Comparison of ENCODE assay signal across 1 cellular context in the genomic region with DNA sequence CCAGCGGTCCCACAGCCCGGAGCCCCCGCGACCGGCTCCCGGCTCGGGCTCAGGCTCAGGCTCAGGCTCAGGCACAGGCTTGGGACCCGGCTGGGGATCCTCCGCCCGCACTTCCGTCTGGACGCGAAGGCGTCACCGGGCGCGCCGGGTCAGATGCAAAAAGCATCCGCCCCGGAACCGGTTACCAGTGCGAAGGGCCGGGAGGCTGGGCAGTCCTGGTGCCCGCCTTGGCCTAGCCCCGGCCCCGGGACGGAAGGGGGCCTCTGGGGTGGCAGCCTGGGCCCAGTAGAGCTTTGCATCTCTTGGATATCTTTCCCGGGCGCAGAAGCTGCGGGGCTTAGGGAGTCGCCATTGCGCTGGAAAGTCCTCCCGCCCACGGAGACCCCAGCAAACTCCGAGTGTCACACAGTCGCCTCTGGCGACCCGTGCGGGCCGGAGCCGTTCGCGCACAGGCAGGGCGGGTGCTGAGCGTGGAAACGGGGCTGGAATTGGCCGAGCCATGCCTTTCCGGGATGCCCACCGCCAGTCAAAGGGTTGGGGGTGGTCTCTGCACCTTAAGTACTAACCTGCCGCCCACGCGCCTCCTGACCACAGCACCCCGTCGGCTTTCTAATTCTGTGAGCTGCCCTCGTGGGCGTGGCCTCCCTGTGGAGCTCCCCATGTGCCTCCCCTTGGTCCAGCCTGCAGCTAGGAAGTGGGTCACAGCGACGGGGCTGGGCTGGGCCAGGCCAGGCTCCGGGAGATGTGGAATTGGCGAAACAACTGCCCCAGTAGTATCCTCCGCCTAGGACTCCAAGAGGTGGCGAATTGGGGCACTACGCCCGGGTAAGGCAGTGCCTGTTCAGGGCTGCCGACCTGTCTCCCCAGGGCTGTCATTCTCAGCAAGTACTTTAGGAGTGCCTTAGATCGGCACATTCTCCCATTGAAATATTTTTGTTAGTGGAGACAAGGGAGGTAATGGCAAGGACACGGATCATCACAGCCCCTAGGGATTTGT.
A peak's percentile ranks its signal among the peaks of the same experiment; 100 is the strongest.
TF ChIP-seq lines count a peak whose summit lies in the region.

A gene (minus strand): TSS at position 119 of the 997 bp plus-strand sequence. CDS start 129 bp downstream, outside the sequence.

TF ChIP-seq in HepG2, 621 proteins besides CTCF, POLR2A, EP300 and RAD21 (continued from another document and continues in another):
- TF ChIP-seq, protein P1, sequence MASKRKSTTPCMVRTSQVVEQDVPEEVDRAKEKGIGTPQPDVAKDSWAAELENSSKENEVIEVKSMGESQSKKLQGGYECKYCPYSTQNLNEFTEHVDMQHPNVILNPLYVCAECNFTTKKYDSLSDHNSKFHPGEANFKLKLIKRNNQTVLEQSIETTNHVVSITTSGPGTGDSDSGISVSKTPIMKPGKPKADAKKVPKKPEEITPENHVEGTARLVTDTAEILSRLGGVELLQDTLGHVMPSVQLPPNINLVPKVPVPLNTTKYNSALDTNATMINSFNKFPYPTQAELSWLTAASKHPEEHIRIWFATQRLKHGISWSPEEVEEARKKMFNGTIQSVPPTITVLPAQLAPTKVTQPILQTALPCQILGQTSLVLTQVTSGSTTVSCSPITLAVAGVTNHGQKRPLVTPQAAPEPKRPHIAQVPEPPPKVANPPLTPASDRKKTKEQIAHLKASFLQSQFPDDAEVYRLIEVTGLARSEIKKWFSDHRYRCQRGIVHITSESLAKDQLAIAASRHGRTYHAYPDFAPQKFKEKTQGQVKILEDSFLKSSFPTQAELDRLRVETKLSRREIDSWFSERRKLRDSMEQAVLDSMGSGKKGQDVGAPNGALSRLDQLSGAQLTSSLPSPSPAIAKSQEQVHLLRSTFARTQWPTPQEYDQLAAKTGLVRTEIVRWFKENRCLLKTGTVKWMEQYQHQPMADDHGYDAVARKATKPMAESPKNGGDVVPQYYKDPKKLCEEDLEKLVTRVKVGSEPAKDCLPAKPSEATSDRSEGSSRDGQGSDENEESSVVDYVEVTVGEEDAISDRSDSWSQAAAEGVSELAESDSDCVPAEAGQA (IDR thresholded peaks at IDR 0.05; ENCODE audit: low read depth): 0 out of 2 replicates have a peak, but pooled peaks have one; percentile 47
- TF ChIP-seq, protein P1 (CRISPR knock-in tag; IDR thresholded peaks at IDR 0.05; ENCODE audit: borderline replicate concordance): no peak
- TF ChIP-seq, protein P2, sequence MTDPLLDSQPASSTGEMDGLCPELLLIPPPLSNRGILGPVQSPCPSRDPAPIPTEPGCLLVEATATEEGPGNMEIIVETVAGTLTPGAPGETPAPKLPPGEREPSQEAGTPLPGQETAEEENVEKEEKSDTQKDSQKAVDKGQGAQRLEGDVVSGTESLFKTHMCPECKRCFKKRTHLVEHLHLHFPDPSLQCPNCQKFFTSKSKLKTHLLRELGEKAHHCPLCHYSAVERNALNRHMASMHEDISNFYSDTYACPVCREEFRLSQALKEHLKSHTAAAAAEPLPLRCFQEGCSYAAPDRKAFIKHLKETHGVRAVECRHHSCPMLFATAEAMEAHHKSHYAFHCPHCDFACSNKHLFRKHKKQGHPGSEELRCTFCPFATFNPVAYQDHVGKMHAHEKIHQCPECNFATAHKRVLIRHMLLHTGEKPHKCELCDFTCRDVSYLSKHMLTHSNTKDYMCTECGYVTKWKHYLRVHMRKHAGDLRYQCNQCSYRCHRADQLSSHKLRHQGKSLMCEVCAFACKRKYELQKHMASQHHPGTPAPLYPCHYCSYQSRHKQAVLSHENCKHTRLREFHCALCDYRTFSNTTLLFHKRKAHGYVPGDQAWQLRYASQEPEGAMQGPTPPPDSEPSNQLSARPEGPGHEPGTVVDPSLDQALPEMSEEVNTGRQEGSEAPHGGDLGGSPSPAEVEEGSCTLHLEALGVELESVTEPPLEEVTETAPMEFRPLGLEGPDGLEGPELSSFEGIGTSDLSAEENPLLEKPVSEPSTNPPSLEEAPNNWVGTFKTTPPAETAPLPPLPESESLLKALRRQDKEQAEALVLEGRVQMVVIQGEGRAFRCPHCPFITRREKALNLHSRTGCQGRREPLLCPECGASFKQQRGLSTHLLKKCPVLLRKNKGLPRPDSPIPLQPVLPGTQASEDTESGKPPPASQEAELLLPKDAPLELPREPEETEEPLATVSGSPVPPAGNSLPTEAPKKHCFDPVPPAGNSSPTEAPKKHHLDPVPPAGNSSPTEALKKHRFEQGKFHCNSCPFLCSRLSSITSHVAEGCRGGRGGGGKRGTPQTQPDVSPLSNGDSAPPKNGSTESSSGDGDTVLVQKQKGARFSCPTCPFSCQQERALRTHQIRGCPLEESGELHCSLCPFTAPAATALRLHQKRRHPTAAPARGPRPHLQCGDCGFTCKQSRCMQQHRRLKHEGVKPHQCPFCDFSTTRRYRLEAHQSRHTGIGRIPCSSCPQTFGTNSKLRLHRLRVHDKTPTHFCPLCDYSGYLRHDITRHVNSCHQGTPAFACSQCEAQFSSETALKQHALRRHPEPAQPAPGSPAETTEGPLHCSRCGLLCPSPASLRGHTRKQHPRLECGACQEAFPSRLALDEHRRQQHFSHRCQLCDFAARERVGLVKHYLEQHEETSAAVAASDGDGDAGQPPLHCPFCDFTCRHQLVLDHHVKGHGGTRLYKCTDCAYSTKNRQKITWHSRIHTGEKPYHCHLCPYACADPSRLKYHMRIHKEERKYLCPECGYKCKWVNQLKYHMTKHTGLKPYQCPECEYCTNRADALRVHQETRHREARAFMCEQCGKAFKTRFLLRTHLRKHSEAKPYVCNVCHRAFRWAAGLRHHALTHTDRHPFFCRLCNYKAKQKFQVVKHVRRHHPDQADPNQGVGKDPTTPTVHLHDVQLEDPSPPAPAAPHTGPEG (CRISPR knock-in tag; IDR thresholded peaks at IDR 0.05): peak; percentile 77; the same call in 1 of the 2 replicates
- TF ChIP-seq ELF4 (CRISPR knock-in tag; IDR thresholded peaks at IDR 0.05; ENCODE audit: borderline replicate concordance) (peak; percentile 62; the same call in 1 of the 2 replicates), ZFP1 (CRISPR knock-in tag; IDR thresholded peaks at IDR 0.05) (no peak), FOXC1 (CRISPR knock-in tag; IDR thresholded peaks at IDR 0.05; ENCODE audit: borderline replicate concordance) (peak; percentile 83; the same call in 1 of the 2 replicates), ASH2L (IDR thresholded peaks at IDR 0.05; ENCODE audit: insufficient read length, low read depth, low read length) (peak; percentile 82), NFRKB (IDR thresholded peaks at IDR 0.05) (no peak), CC2D1A (CRISPR knock-in tag; IDR thresholded peaks at IDR 0.05) (no peak), ZNF235 (CRISPR knock-in tag; IDR thresholded peaks at IDR 0.05; ENCODE audit: borderline replicate concordance) (no peak), ZNF224 (CRISPR knock-in tag; IDR thresholded peaks at IDR 0.05) (peak; percentile 82; the same call in 1 of the 2 replicates), CCDC6 (CRISPR knock-in tag; IDR thresholded peaks at IDR 0.05) (peak; percentile 26; the same call in 1 of the 2 replicates), TOPORS (CRISPR knock-in tag; IDR thresholded peaks at IDR 0.05) (0 out of 2 replicates have a peak, but pooled peaks have one; percentile 48), NFE2 (CRISPR knock-in tag; IDR thresholded peaks at IDR 0.05) (no peak), ZNF883 (CRISPR knock-in tag; IDR thresholded peaks at IDR 0.05; ENCODE audit: not compliant biosample characterization) (no peak), SIX4 (CRISPR knock-in tag; IDR thresholded peaks at IDR 0.05) (no peak), ZBTB42 (CRISPR knock-in tag; IDR thresholded peaks at IDR 0.05) (0 out of 2 replicates have a peak, but pooled peaks have one; percentile 33), FOSL1 (CRISPR knock-in tag; IDR thresholded peaks at IDR 0.05; ENCODE audit: borderline replicate concordance) (no peak), HNRNPK (IDR thresholded peaks at IDR 0.05; ENCODE audit: low read depth, low read length, poor library complexity, severe bottlenecking) (peak; percentile 24), GFI1 (CRISPR knock-in tag; IDR thresholded peaks at IDR 0.05; ENCODE audit: borderline replicate concordance) (peak; percentile 74; the same call in 1 of the 2 replicates), CREB1 (IDR thresholded peaks at IDR 0.05) (peak; percentile 86), CREB1 (CRISPR knock-in tag; IDR thresholded peaks at IDR 0.05) (peak; percentile 95), JDP2 (CRISPR knock-in tag; IDR thresholded peaks at IDR 0.05; ENCODE audit: borderline replicate concordance) (no peak)
- TF ChIP-seq, protein P3, sequence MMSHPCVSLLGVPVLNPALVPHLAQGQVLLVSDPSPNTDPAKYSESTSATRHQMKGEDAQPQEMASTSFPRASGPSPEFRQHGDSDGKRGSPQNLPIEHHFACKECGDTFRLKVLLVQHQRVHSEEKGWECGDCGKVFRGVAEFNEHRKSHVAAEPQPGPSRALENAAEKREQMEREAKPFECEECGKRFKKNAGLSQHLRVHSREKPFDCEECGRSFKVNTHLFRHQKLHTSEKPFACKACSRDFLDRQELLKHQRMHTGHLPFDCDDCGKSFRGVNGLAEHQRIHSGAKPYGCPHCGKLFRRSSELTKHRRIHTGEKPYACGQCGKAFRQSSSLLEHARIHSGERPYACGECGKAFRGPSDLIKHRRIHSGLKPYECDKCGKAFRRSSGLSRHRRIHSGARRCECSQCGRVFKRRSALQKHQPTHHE (CRISPR knock-in tag; IDR thresholded peaks at IDR 0.05; ENCODE audit: borderline replicate concordance): peak; percentile 89; the same call in 1 of the 2 replicates
- TF ChIP-seq, protein P4, sequence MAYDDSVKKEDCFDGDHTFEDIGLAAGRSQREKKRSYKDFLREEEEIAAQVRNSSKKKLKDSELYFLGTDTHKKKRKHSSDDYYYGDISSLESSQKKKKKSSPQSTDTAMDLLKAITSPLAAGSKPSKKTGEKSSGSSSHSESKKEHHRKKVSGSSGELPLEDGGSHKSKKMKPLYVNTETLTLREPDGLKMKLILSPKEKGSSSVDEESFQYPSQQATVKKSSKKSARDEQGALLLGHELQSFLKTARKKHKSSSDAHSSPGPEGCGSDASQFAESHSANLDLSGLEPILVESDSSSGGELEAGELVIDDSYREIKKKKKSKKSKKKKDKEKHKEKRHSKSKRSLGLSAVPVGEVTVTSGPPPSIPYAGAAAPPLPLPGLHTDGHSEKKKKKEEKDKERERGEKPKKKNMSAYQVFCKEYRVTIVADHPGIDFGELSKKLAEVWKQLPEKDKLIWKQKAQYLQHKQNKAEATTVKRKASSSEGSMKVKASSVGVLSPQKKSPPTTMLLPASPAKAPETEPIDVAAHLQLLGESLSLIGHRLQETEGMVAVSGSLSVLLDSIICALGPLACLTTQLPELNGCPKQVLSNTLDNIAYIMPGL (CRISPR knock-in tag; IDR thresholded peaks at IDR 0.05; ENCODE audit: borderline replicate concordance in 1 of 2, low read depth in 1 of 2): peak; percentile 71 to 79
- TF ChIP-seq, protein P5, sequence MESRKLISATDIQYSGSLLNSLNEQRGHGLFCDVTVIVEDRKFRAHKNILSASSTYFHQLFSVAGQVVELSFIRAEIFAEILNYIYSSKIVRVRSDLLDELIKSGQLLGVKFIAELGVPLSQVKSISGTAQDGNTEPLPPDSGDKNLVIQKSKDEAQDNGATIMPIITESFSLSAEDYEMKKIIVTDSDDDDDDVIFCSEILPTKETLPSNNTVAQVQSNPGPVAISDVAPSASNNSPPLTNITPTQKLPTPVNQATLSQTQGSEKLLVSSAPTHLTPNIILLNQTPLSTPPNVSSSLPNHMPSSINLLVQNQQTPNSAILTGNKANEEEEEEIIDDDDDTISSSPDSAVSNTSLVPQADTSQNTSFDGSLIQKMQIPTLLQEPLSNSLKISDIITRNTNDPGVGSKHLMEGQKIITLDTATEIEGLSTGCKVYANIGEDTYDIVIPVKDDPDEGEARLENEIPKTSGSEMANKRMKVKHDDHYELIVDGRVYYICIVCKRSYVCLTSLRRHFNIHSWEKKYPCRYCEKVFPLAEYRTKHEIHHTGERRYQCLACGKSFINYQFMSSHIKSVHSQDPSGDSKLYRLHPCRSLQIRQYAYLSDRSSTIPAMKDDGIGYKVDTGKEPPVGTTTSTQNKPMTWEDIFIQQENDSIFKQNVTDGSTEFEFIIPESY (CRISPR knock-in tag; IDR thresholded peaks at IDR 0.05): no peak; the same call in 1 of the 2 replicates
- TF ChIP-seq, protein P6, sequence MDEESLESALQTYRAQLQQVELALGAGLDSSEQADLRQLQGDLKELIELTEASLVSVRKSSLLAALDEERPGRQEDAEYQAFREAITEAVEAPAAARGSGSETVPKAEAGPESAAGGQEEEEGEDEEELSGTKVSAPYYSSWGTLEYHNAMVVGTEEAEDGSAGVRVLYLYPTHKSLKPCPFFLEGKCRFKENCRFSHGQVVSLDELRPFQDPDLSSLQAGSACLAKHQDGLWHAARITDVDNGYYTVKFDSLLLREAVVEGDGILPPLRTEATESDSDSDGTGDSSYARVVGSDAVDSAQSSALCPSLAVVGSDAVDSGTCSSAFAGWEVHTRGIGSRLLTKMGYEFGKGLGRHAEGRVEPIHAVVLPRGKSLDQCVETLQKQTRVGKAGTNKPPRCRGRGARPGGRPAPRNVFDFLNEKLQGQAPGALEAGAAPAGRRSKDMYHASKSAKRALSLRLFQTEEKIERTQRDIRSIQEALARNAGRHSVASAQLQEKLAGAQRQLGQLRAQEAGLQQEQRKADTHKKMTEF (CRISPR knock-in tag; IDR thresholded peaks at IDR 0.05): peak; percentile 94
- TF ChIP-seq, protein P7, sequence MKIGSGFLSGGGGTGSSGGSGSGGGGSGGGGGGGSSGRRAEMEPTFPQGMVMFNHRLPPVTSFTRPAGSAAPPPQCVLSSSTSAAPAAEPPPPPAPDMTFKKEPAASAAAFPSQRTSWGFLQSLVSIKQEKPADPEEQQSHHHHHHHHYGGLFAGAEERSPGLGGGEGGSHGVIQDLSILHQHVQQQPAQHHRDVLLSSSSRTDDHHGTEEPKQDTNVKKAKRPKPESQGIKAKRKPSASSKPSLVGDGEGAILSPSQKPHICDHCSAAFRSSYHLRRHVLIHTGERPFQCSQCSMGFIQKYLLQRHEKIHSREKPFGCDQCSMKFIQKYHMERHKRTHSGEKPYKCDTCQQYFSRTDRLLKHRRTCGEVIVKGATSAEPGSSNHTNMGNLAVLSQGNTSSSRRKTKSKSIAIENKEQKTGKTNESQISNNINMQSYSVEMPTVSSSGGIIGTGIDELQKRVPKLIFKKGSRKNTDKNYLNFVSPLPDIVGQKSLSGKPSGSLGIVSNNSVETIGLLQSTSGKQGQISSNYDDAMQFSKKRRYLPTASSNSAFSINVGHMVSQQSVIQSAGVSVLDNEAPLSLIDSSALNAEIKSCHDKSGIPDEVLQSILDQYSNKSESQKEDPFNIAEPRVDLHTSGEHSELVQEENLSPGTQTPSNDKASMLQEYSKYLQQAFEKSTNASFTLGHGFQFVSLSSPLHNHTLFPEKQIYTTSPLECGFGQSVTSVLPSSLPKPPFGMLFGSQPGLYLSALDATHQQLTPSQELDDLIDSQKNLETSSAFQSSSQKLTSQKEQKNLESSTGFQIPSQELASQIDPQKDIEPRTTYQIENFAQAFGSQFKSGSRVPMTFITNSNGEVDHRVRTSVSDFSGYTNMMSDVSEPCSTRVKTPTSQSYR (CRISPR knock-in tag; IDR thresholded peaks at IDR 0.05; ENCODE audit: borderline replicate concordance): no peak; the same call in 1 of the 2 replicates
